In genomic region chr2:33020883-33021282, GRCh38 we compare ENCODE assay signal across 25 cellular contexts.
A peak's percentile ranks its signal among the peaks of the same experiment; 100 is the strongest.
DNase-seq lines count a peak whose midpoint lies in the region; ATAC-seq and TF ChIP-seq lines count a peak whose summit lies in the region.
"Had no signal": no experiment of that assay in that cellular context is flagged by ENCODE, and none has a peak within 500 bp of the region (broad histone marks: within the 10 kb centered on the region; RNA-seq: fewer than 3 reads in every experiment).

No MANE protein-coding gene starts in this region.

- TF ChIP-seq CTCF in SK-N-SH (IDR thresholded peaks at IDR 0.05) = no peak
- no peak for TF ChIP-seq CTCF in choroid plexus epithelial cell (conservative IDR thresholded peaks at IDR 0.05; ENCODE audit: low read depth, low read length)
- TF ChIP-seq CTCF in hepatocyte (IDR thresholded peaks at IDR 0.05; ENCODE audit: poor library complexity) = no peak
- TF ChIP-seq CTCF in thoracic aorta (IDR thresholded peaks at IDR 0.05) = no peak

- peaks cover 33% of the 10 kb centered on the region for H3F3A ChIP-seq in SK-N-SH (replicated peaks; ENCODE audit: insufficient read depth)

- no peak for TF ChIP-seq EP300 in SK-N-SH (IDR thresholded peaks at IDR 0.05; ENCODE audit: borderline replicate concordance in 1 of 2, low read depth in 1 of 2, low read length in 1 of 2)

- H3K27ac ChIP-seq in SK-N-SH (ENCODE audit: low read depth in 2 of 2, low read length in 1 of 2) = peak overlapping the region in 1 of 2 experiments; percentile 92; a peak in 2 of 4 replicates
- peak overlapping the region; percentile 11 for H3K27ac ChIP-seq in hepatocyte
- H3K27ac ChIP-seq in thoracic aorta = peak overlapping the region; percentile 13 to 45
- H3K27ac ChIP-seq: 22Rv1, parathyroid adenoma, RWPE1, tibial nerve, WERI-Rb-1 had no signal

- H3K4me1 ChIP-seq in SK-N-SH (ENCODE audit: control insufficient read depth in 1 of 2, insufficient read depth in 2 of 2, low read depth in 1 of 2, low read length in 1 of 2) (peaks cover 0 to 27% of the 10 kb centered on the region in 2 experiments; a peak in 3 of 4 replicates), hepatocyte (ENCODE audit: insufficient read depth) (peaks cover 14% of the 10 kb centered on the region), thoracic aorta (ENCODE audit: control insufficient read depth in 1 of 2, low read depth in 2 of 2) (peaks cover 10 to 31% of the 10 kb centered on the region in 2 donors)
- H3K4me1 ChIP-seq: tibial nerve had no signal

- CTCF ChIA-PET in SK-N-SH (lab: Yijun Ruan, JAX) (interaction anchor here (0.9 to 2.5 kb wide), 4 partner anchors 10 to 30 kb away, joined by 3 to 10 read pairs (median 4); no protein-coding TSS in a partner anchor), HEK293T (lab: Yijun Ruan, JAX) (no interaction called here)

- no peak for DNase-seq in SK-N-SH
- DNase-seq in choroid plexus epithelial cell (ENCODE audit: low read depth) = peak; percentile 11
- no peak for DNase-seq in hepatocyte (ENCODE audit: low spot score)
- no peak for DNase-seq in thoracic aorta (ENCODE audit: low spot score)
- no peak for DNase-seq in HEK293T (ENCODE audit: extremely low spot score)
- DNase-seq in GDM1 (lab: John Stamatoyannopoulos, UW) = no peak
- DNase-seq: activated CD4-positive, alpha-beta T cell treated with anti-CD3 and anti-CD28 coated beads, Interleukin-2, amount 10 ng/mL, durations not matched to agents 7 days and 5 days; activated CD8-positive, alpha-beta memory T cell treated with anti-CD3 and anti-CD28 coated beads, Interleukin-2, amount 10 ng/mL, durations not matched to agents 7 days and 5 days; anterior cingulate cortex; CD4-positive, alpha-beta memory T cell; DMS153; natural killer cell; NCI-H1105 treated with DMSO at 0.1 percent for 48 hours; NCI-H2029 treated with DMSO at 0.1 percent for 48 hours; NCI-H226; NCI-H748 treated with DMSO at 0.1 percent for 48 hours; stimulated activated CD4-positive, alpha-beta T cell treated with anti-CD3 and anti-CD28 coated beads, Interleukin-15, amount 100 ng/mL, for 24 hours; WERI-Rb-1 had no signal

- H3K36me3 ChIP-seq in SK-N-SH (replicated peaks in 1 of 2; ENCODE audit: control insufficient read depth in 1 of 2, insufficient read depth in 2 of 2, low read length in 1 of 2) (peaks cover 0 to 7% of the 10 kb centered on the region in 2 experiments), hepatocyte (replicated peaks; ENCODE audit: insufficient read depth, low read depth) (no peaks in the 10 kb centered on the region), thoracic aorta (no peaks in the 10 kb centered on the region)
- H3K36me3 ChIP-seq: tibial nerve, WERI-Rb-1 had no signal

- H3K4me3 ChIP-seq in SK-N-SH (ENCODE audit: low read depth in 2 of 2, low read length in 1 of 2) (no peak overlapping the region), choroid plexus epithelial cell (ENCODE audit: low read depth, low read length) (no peak overlapping the region), hepatocyte (no peak overlapping the region), thoracic aorta (peak overlapping the region; percentile 45)
- H3K4me3 ChIP-seq: tibial nerve had no signal

- no peak for TF ChIP-seq RAD21 in SK-N-SH (IDR thresholded peaks at IDR 0.05; ENCODE audit: low read length)

- WGBS in SK-N-SH (ENCODE audit: low lambda C conversion rate) = 73% methylated on average over 5 of the region's 6 CpGs
- WGBS in hepatocyte (ENCODE audit: low lambda C conversion rate, missing lambda C conversion rate) = 79% methylated on average over 6 of the region's 6 CpGs

- H3K4me2 ChIP-seq in SK-N-SH = peak overlapping the region; percentile 65; the same call in 1 of the 2 replicates
- no peak overlapping the region for H3K4me2 ChIP-seq in hepatocyte

- no peaks in the 10 kb centered on the region for H3K9me2 ChIP-seq in SK-N-SH
- H3K9me2 ChIP-seq in hepatocyte (replicated peaks; ENCODE audit: insufficient read depth) = no peaks in the 10 kb centered on the region

- no peaks in the 10 kb centered on the region for H3K27me3 ChIP-seq in SK-N-SH (ENCODE audit: insufficient read depth)
- no peaks in the 10 kb centered on the region for H3K27me3 ChIP-seq in hepatocyte
- H3K27me3 ChIP-seq in thoracic aorta (replicated peaks; ENCODE audit: insufficient read depth) = no peaks in the 10 kb centered on the region
- H3K27me3 ChIP-seq: tibial nerve had no signal

- no peaks in the 10 kb centered on the region for H4K20me1 ChIP-seq in SK-N-SH (ENCODE audit: insufficient read depth)
- no peaks in the 10 kb centered on the region for H4K20me1 ChIP-seq in hepatocyte (ENCODE audit: insufficient read depth, poor library complexity, severe bottlenecking)

- H3K9me3 ChIP-seq in SK-N-SH = no peaks in the 10 kb centered on the region
- no peaks in the 10 kb centered on the region for H3K9me3 ChIP-seq in hepatocyte (ENCODE audit: low read depth)
- no peaks in the 10 kb centered on the region for H3K9me3 ChIP-seq in thoracic aorta

- H2AFZ ChIP-seq in SK-N-SH (ENCODE audit: low read depth) = 0 out of 2 replicates have a peak overlapping the region, but pooled peaks have one; percentile 9
- H2AFZ ChIP-seq in hepatocyte = no peak overlapping the region
- H2AFZ ChIP-seq: parathyroid adenoma had no signal

- H3K79me2 ChIP-seq in SK-N-SH (ENCODE audit: insufficient read depth) (no peaks in the 10 kb centered on the region), hepatocyte (peaks cover 5% of the 10 kb centered on the region)
- H3K79me2 ChIP-seq: parathyroid adenoma had no signal

- H3K9ac ChIP-seq in SK-N-SH = peak overlapping the region; percentile 47; the same call in 1 of the 2 replicates
- H3K9ac ChIP-seq: parathyroid adenoma had no signal

- POLR2A ChIA-PET in SK-N-SH (lab: Yijun Ruan, JAX) (no interaction called here), HEK293T (lab: Yijun Ruan, JAX) (no interaction called here)

- ATAC-seq in SK-N-SH treated with all-trans-retinoic acid at 6 μM for 48 hours (no peak), thoracic aorta (ENCODE audit: insufficient number of reproducible peaks, low FRiP score, low read depth) (no peak), GM18519 (IDR thresholded peaks at IDR 0.05; ENCODE audit: low FRiP score, unreplicated experiment) (no peak)
- ATAC-seq: activated CD8-positive, alpha-beta memory T cell treated with anti-CD3 and anti-CD28 coated beads, Interleukin-2, amount 10 ng/mL, durations not matched to agents 7 days and 5 days; natural killer cell; sciatic nerve had no signal

TF ChIP-seq in SK-N-SH, 30 proteins besides CTCF, POLR2A, EP300 and RAD21 (continues in another document):
- no peak for TF ChIP-seq ZBTB33 (IDR thresholded peaks at IDR 0.05; ENCODE audit: borderline replicate concordance, low read depth)
- TF ChIP-seq POLR2AphosphoS5 (IDR thresholded peaks at IDR 0.05; ENCODE audit: low read depth, low read length) = no peak
- TF ChIP-seq SIN3A (IDR thresholded peaks at IDR 0.05; ENCODE audit: borderline replicate concordance, low read depth, low read length) = no peak

TF ChIP-seq in SK-N-SH treated with all-trans-retinoic acid at 6 μM for 48 hours, 23 proteins besides CTCF, POLR2A, EP300 and RAD21 (continues in another document):
- TF ChIP-seq PATZ1 (CRISPR knock-in tag; IDR thresholded peaks at IDR 0.05; ENCODE audit: borderline replicate concordance) (no peak), CSDC2 (CRISPR knock-in tag; IDR thresholded peaks at IDR 0.05) (no peak), RARB (CRISPR knock-in tag; IDR thresholded peaks at IDR 0.05) (no peak), ZNF565 (CRISPR knock-in tag; conservative IDR thresholded peaks at IDR 0.05; ENCODE audit: low read depth) (no peak), ZFP3 (CRISPR knock-in tag; IDR thresholded peaks at IDR 0.05) (no peak), SNAI2 (CRISPR knock-in tag; IDR thresholded peaks at IDR 0.05) (no peak), PPARA (CRISPR knock-in tag; IDR thresholded peaks at IDR 0.05; ENCODE audit: borderline replicate concordance) (no peak), ZC3H10 (CRISPR knock-in tag; IDR thresholded peaks at IDR 0.05) (no peak)

TF ChIP-seq in HEK293T, 16 proteins besides CTCF, POLR2A, EP300 and RAD21:
- TF ChIP-seq FOXM1 (IDR thresholded peaks at IDR 0.05; ENCODE audit: borderline replicate concordance) = no peak
- TF ChIP-seq SUZ12 (IDR thresholded peaks at IDR 0.05) = no peak
- TF ChIP-seq HDGF (IDR thresholded peaks at IDR 0.05; ENCODE audit: borderline replicate concordance) = no peak
- no peak for TF ChIP-seq BHLHE40 (IDR thresholded peaks at IDR 0.05; ENCODE audit: borderline replicate concordance)
- no peak for TF ChIP-seq NFRKB (IDR thresholded peaks at IDR 0.05)
- no peak for TF ChIP-seq TARDBP (IDR thresholded peaks at IDR 0.05)
- TF ChIP-seq L3MBTL2 (conservative IDR thresholded peaks at IDR 0.05) = no peak
- no peak for TF ChIP-seq FOXK2 (IDR thresholded peaks at IDR 0.05)
- TF ChIP-seq ELF4 (IDR thresholded peaks at IDR 0.05) = no peak
